Comparison of ENCODE assay signal across 18 cellular contexts in genomic region chr5:95791751-95792150, GRCh38.
"Had no signal": no experiment of that assay in that cellular context is flagged by ENCODE, and none has a peak within 500 bp of the region (broad histone marks: within the 10 kb centered on the region; RNA-seq: fewer than 3 reads in every experiment).

No MANE protein-coding gene starts in this region.

- H3K9me3 Mint-ChIP-seq: activated B cell treated with CpG ODN at 0.5 μM for 24 hours; natural killer cell treated with Interleukin-12 subunit alpha and Interleukin-12 subunit beta and Interleukin-15 and Interleukin-18, amount 100 ng/mL, for 72 hours; stimulated activated effector memory CD8-positive, alpha-beta T cell treated with anti-CD3 and anti-CD28 coated beads, Interleukin-12 subunit alpha, Interleukin-12 subunit beta, amount 100 ng/mL, for 72 hours had no signal

- H3K4me3 Mint-ChIP-seq: activated B cell treated with CpG ODN at 0.5 μM for 24 hours; activated CD4-positive, alpha-beta T cell treated with anti-CD3 and anti-CD28 coated beads for 36 hours; natural killer cell treated with Interleukin-12 subunit alpha and Interleukin-12 subunit beta and Interleukin-15 and Interleukin-18, amount 100 ng/mL, for 72 hours; stimulated activated effector memory CD8-positive, alpha-beta T cell treated with anti-CD3 and anti-CD28 coated beads, Interleukin-12 subunit alpha, Interleukin-12 subunit beta, amount 100 ng/mL, for 72 hours had no signal

- H3K27ac Mint-ChIP-seq: activated B cell treated with CpG ODN at 0.5 μM for 24 hours; activated CD4-positive, alpha-beta T cell treated with anti-CD3 and anti-CD28 coated beads for 36 hours; stimulated activated effector memory CD8-positive, alpha-beta T cell treated with anti-CD3 and anti-CD28 coated beads, Interleukin-12 subunit alpha, Interleukin-12 subunit beta, amount 100 ng/mL, for 72 hours had no signal

- H3K36me3 Mint-ChIP-seq: natural killer cell treated with Interleukin-12 subunit alpha and Interleukin-12 subunit beta and Interleukin-15 and Interleukin-18, amount 100 ng/mL, for 72 hours; stimulated activated effector memory CD8-positive, alpha-beta T cell treated with anti-CD3 and anti-CD28 coated beads, Interleukin-12 subunit alpha, Interleukin-12 subunit beta, amount 100 ng/mL, for 72 hours had no signal

- H3K4me1 Mint-ChIP-seq: activated CD4-positive, alpha-beta T cell treated with anti-CD3 and anti-CD28 coated beads for 36 hours; stimulated activated effector memory CD8-positive, alpha-beta T cell treated with anti-CD3 and anti-CD28 coated beads, Interleukin-12 subunit alpha, Interleukin-12 subunit beta, amount 100 ng/mL, for 72 hours had no signal

- ATAC-seq: activated CD4-positive, alpha-beta T cell treated with anti-CD3 and anti-CD28 coated beads for 36 hours; left lung; natural killer cell treated with Interleukin-12 subunit alpha and Interleukin-12 subunit beta and Interleukin-15 and Interleukin-18, amount 100 ng/mL, for 72 hours; right lobe of liver; stimulated activated effector memory CD8-positive, alpha-beta T cell treated with anti-CD3 and anti-CD28 coated beads, Interleukin-12 subunit alpha, Interleukin-12 subunit beta, amount 100 ng/mL, for 72 hours had no signal

- H3K27me3 Mint-ChIP-seq: activated B cell treated with CpG ODN at 0.5 μM for 24 hours; activated CD4-positive, alpha-beta T cell treated with anti-CD3 and anti-CD28 coated beads for 36 hours; natural killer cell treated with Interleukin-12 subunit alpha and Interleukin-12 subunit beta and Interleukin-15 and Interleukin-18, amount 100 ng/mL, for 72 hours had no signal

- DNase-seq: activated B cell treated with CpG ODN at 0.5 μM for 24 hours; activated CD4-positive, alpha-beta T cell treated with anti-CD3 and anti-CD28 coated beads for 36 hours; activated CD4-positive, alpha-beta T cell treated with anti-CD3 and anti-CD28 coated beads, Interleukin-2, amount 50 U/mL, for 48 hours; activated effector memory CD4-positive, alpha-beta T cell treated with Interleukin-2 at 50 U/mL for 16 hours; activated naive CD4-positive, alpha-beta T cell treated with anti-CD3 and anti-CD28 coated beads, Interleukin-2, amount 50 U/mL, for 16 hours; activated T-cell treated with anti-CD3 and anti-CD28 coated beads, Interleukin-2, amount 50 U/mL, for 48 hours; erythroblast; foreskin fibroblast; kidney glomerular epithelial cell; left lung; right lobe of liver; stimulated activated CD4-positive, alpha-beta T cell treated with anti-CD3 and anti-CD28 coated beads, Interleukin-2, amount 100 ng/mL, for 24 hours; stomach; T-helper 1 cell; T-helper 9 cell; transverse colon had no signal
